In genomic region chrX:153944800-153945150, GRCh38 we compare ENCODE assay signal across 9 cellular contexts. TPM values are rescaled to one million over a fixed set of nuclear protein-coding genes. Genes with fewer than 3 reads are reported as not detected.
DNase-seq lines count a peak whose midpoint lies in the region; ATAC-seq and TF ChIP-seq lines count a peak whose summit lies in the region.
"Had no signal": no experiment of that assay in that cellular context is flagged by ENCODE, and none has a peak within 500 bp of the region (broad histone marks: within the 10 kb centered on the region; RNA-seq: fewer than 3 reads in every experiment).

No MANE protein-coding gene starts in this region.

- intact Hi-C loops in Right ventricle myocardium inferior (cut with DNase I) (no loop called here), cardiac septum (cut with DNase I) (no loop called here)

- H3K9ac ChIP-seq in SK-N-SH (no peak overlapping the region), Karpas-422 (ENCODE audit: low read length) (no peak overlapping the region)

- no peak for TF ChIP-seq EP300 in SK-N-SH (IDR thresholded peaks at IDR 0.05; ENCODE audit: borderline replicate concordance in 1 of 2, low read depth in 1 of 2, low read length in 1 of 2)

- TF ChIP-seq RAD21 in SK-N-SH (IDR thresholded peaks at IDR 0.05; ENCODE audit: low read length): no peak

- peak overlapping the region; percentile 47 for H3K4me3 ChIP-seq in mononuclear cell (ENCODE audit: low read length)
- H3K4me3 ChIP-seq in SK-N-SH (ENCODE audit: low read depth in 2 of 2, low read length in 1 of 2): no peak overlapping the region
- H3K4me3 ChIP-seq in Karpas-422 (ENCODE audit: low read length): no peak overlapping the region

- ATAC-seq in Right ventricle myocardium inferior (peak; percentile 15), GM18511 (IDR thresholded peaks at IDR 0.05; ENCODE audit: unreplicated experiment) (no peak)

- CTCF ChIA-PET in SK-N-SH (lab: Yijun Ruan, JAX): interaction anchor here (1.1 to 11.8 kb wide), 5 partner anchors 8 to 181 kb away, joined by 3 to 271 read pairs (median 134); partner anchors contain the start of genes ARHGAP4, HCFC1, NAA10 and PLXNB3

- DNase-seq in Right ventricle myocardium inferior (ENCODE audit: missing footprints) (no peak), cardiac septum (ENCODE audit: low spot score) (no peak), caudate nucleus (lab: John Stamatoyannopoulos, UW) (no peak), SK-N-SH (no peak), pons (ENCODE audit: low spot score) (no peak), Karpas-422 (no peak)

- H3K4me2 ChIP-seq in SK-N-SH (no peak overlapping the region), Karpas-422 (ENCODE audit: low read depth, low read length, poor library complexity, severe bottlenecking) (no peak overlapping the region)

- no peak for TF ChIP-seq CTCF in SK-N-SH (IDR thresholded peaks at IDR 0.05)

- H3K4me1 ChIP-seq in mononuclear cell (ENCODE audit: insufficient read depth, low read length) (peaks cover 37% of the 10 kb centered on the region), SK-N-SH (ENCODE audit: control insufficient read depth in 1 of 2, insufficient read depth in 2 of 2, low read depth in 1 of 2, low read length in 1 of 2) (peaks cover 0 to 2% of the 10 kb centered on the region in 2 experiments; a peak in 1 of 4 replicates), Karpas-422 (ENCODE audit: low read length) (no peaks in the 10 kb centered on the region)

- no peaks in the 10 kb centered on the region for H3K27me3 ChIP-seq in mononuclear cell (ENCODE audit: insufficient read depth, low read length)
- no peaks in the 10 kb centered on the region for H3K27me3 ChIP-seq in SK-N-SH (ENCODE audit: insufficient read depth)
- H3K27me3 ChIP-seq in Karpas-422 (ENCODE audit: low read length): no peaks in the 10 kb centered on the region

- H4K20me1 ChIP-seq in SK-N-SH (ENCODE audit: insufficient read depth) (0 out of 2 replicates have a peak, but pooled peaks cover 9% of the 10 kb centered on the region), Karpas-422 (ENCODE audit: insufficient read depth, low read depth, low read length) (no peaks in the 10 kb centered on the region)

- POLR2A ChIA-PET in SK-N-SH (lab: Yijun Ruan, JAX): interaction anchor here (1.2 kb wide), 1 partner anchor 18 kb away, joined by 9 read pairs; no protein-coding TSS in a partner anchor

- H3K79me2 ChIP-seq in SK-N-SH (ENCODE audit: insufficient read depth): no peaks in the 10 kb centered on the region
- no peaks in the 10 kb centered on the region for H3K79me2 ChIP-seq in Karpas-422 (ENCODE audit: low read length)

- no peaks in the 10 kb centered on the region for H3K9me2 ChIP-seq in SK-N-SH
- H3K9me2 ChIP-seq in Karpas-422 (replicated peaks; ENCODE audit: insufficient read depth, low read length): no peaks in the 10 kb centered on the region

- H3K36me3 ChIP-seq in SK-N-SH (replicated peaks in 1 of 2; ENCODE audit: control insufficient read depth in 1 of 2, insufficient read depth in 2 of 2, low read length in 1 of 2) (peaks cover 0 to 24% of the 10 kb centered on the region in 2 experiments), Karpas-422 (ENCODE audit: insufficient read depth, low read length) (no peaks in the 10 kb centered on the region)

- peaks cover 19% of the 10 kb centered on the region for H3F3A ChIP-seq in SK-N-SH (replicated peaks; ENCODE audit: insufficient read depth)

- H2AFZ ChIP-seq in SK-N-SH (ENCODE audit: low read depth) (no peak overlapping the region), Karpas-422 (ENCODE audit: low read length) (no peak overlapping the region)

- WGBS in SK-N-SH (ENCODE audit: low lambda C conversion rate): 75% methylated on average over 5 of the region's 6 CpGs

- H3K9me3 ChIP-seq in mononuclear cell (ENCODE audit: low read depth, low read length): no peaks in the 10 kb centered on the region
- H3K9me3 ChIP-seq in SK-N-SH: no peaks in the 10 kb centered on the region
- no peaks in the 10 kb centered on the region for H3K9me3 ChIP-seq in Karpas-422 (ENCODE audit: low read length)

- H3K27ac ChIP-seq in caudate nucleus (ENCODE audit: low read depth, low read length) (peak overlapping the region; percentile 58), SK-N-SH (ENCODE audit: low read depth in 2 of 2, low read length in 1 of 2) (no peak overlapping the region), Karpas-422 (ENCODE audit: low read length) (no peak overlapping the region)
- H3K27ac ChIP-seq: RWPE1 had no signal

TF ChIP-seq in SK-N-SH, 30 proteins besides CTCF, POLR2A, EP300 and RAD21:
- TF ChIP-seq FOSL2 (IDR thresholded peaks at IDR 0.05; ENCODE audit: borderline replicate concordance, low read depth): no peak
- TF ChIP-seq, protein P1, sequence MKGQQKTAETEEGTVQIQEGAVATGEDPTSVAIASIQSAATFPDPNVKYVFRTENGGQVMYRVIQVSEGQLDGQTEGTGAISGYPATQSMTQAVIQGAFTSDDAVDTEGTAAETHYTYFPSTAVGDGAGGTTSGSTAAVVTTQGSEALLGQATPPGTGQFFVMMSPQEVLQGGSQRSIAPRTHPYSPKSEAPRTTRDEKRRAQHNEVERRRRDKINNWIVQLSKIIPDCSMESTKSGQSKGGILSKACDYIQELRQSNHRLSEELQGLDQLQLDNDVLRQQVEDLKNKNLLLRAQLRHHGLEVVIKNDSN (IDR thresholded peaks at IDR 0.05; ENCODE audit: borderline replicate concordance, low read depth): no peak
- no peak for TF ChIP-seq SIN3A (IDR thresholded peaks at IDR 0.05; ENCODE audit: borderline replicate concordance, low read depth, low read length)
- TF ChIP-seq POLR2AphosphoS5 (IDR thresholded peaks at IDR 0.05; ENCODE audit: low read depth, low read length): no peak
- no peak for TF ChIP-seq TEAD4 (IDR thresholded peaks at IDR 0.05; ENCODE audit: borderline replicate concordance, insufficient read depth)
- TF ChIP-seq SMC3 (IDR thresholded peaks at IDR 0.05; ENCODE audit: low read depth, low read length): no peak
- TF ChIP-seq, protein P2, sequence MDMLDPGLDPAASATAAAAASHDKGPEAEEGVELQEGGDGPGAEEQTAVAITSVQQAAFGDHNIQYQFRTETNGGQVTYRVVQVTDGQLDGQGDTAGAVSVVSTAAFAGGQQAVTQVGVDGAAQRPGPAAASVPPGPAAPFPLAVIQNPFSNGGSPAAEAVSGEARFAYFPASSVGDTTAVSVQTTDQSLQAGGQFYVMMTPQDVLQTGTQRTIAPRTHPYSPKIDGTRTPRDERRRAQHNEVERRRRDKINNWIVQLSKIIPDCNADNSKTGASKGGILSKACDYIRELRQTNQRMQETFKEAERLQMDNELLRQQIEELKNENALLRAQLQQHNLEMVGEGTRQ (IDR thresholded peaks at IDR 0.05; ENCODE audit: borderline replicate concordance, low read depth, low read length): no peak
- TF ChIP-seq, protein P3, sequence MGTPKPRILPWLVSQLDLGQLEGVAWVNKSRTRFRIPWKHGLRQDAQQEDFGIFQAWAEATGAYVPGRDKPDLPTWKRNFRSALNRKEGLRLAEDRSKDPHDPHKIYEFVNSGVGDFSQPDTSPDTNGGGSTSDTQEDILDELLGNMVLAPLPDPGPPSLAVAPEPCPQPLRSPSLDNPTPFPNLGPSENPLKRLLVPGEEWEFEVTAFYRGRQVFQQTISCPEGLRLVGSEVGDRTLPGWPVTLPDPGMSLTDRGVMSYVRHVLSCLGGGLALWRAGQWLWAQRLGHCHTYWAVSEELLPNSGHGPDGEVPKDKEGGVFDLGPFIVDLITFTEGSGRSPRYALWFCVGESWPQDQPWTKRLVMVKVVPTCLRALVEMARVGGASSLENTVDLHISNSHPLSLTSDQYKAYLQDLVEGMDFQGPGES (IDR thresholded peaks at IDR 0.05; ENCODE audit: low read depth, low read length): no peak

RNA-seq across cellular contexts. Expression of gene RENBP, which starts 0.3 kb away (rescaled TPM):
- total RNA-seq in Right ventricle myocardium inferior: 8.8 TPM
- total RNA-seq in cardiac septum: 8.6 TPM
- 11.1 TPM for total RNA-seq in mononuclear cell
- polyA plus RNA-seq in SK-N-SH (2012; rRNA removed): 0.90 and 1.0 TPM in 2 replicates
- polyA plus RNA-seq in SK-N-SH (2012; cell fraction: cytosol; rRNA removed): 0.45 and 0.56 TPM in 2 replicates
- 3.0 and 3.2 TPM in 2 replicates for polyA plus RNA-seq in SK-N-SH (2012; cell fraction: nucleus; rRNA removed)
- total RNA-seq in Karpas-422 (2014; rRNA removed; shearing (Covaris generic); ENCODE audit: low replicate concordance): 0.22 and 0.26 TPM in 2 replicates

RNA-seq across cellular contexts. Expression of gene NAA10, which starts 9.9 kb away (rescaled TPM):
- total RNA-seq in Right ventricle myocardium inferior (80.6 TPM), cardiac septum (87.2 TPM), mononuclear cell (22.0 TPM)
- polyA plus RNA-seq in SK-N-SH (2012; rRNA removed): 192 and 229 TPM in 2 replicates
- polyA plus RNA-seq in SK-N-SH (2012; cell fraction: cytosol; rRNA removed): 193 and 253 TPM in 2 replicates
- polyA plus RNA-seq in SK-N-SH (2012; cell fraction: nucleus; rRNA removed): 502 and 579 TPM in 2 replicates
- total RNA-seq in Karpas-422 (2014; rRNA removed; shearing (Covaris generic); ENCODE audit: low replicate concordance): 103 and 144 TPM in 2 replicates

RNA-seq across cellular contexts. Expression of gene ARHGAP4, which starts 18.7 kb away (rescaled TPM):
- total RNA-seq in Right ventricle myocardium inferior: 9.7 TPM
- total RNA-seq in cardiac septum: 22.9 TPM
- total RNA-seq in mononuclear cell: 199 TPM
- 1.6 and 2.2 TPM in 2 replicates for polyA plus RNA-seq in SK-N-SH (2012; rRNA removed)
- 0.45 and 0.94 TPM in 2 replicates for polyA plus RNA-seq in SK-N-SH (2012; cell fraction: cytosol; rRNA removed)
- polyA plus RNA-seq in SK-N-SH (2012; cell fraction: nucleus; rRNA removed): 15.6 and 25.4 TPM in 2 replicates
- 104 and 218 TPM in 2 replicates for total RNA-seq in Karpas-422 (2014; rRNA removed; shearing (Covaris generic); ENCODE audit: low replicate concordance)

RNA-seq across cellular contexts. Expression of gene HCFC1, which starts 26.8 kb away (rescaled TPM):
- 25.4 TPM for total RNA-seq in Right ventricle myocardium inferior
- 39.5 TPM for total RNA-seq in cardiac septum
- 26.4 TPM for total RNA-seq in mononuclear cell
- 4.7 and 9.5 TPM in 2 replicates for polyA plus RNA-seq in SK-N-SH (2012; rRNA removed)
- 5.9 and 8.1 TPM in 2 replicates for polyA plus RNA-seq in SK-N-SH (2012; cell fraction: cytosol; rRNA removed)
- 27.0 and 39.1 TPM in 2 replicates for polyA plus RNA-seq in SK-N-SH (2012; cell fraction: nucleus; rRNA removed)
- 16.8 and 29.4 TPM in 2 replicates for total RNA-seq in Karpas-422 (2014; rRNA removed; shearing (Covaris generic); ENCODE audit: low replicate concordance)

RNA-seq across cellular contexts. Expression of gene TMEM187, which starts 27.8 kb away (rescaled TPM):
- total RNA-seq in Right ventricle myocardium inferior (6.9 TPM), cardiac septum (10.6 TPM), mononuclear cell (1.8 TPM)
- polyA plus RNA-seq in SK-N-SH (2012; rRNA removed): 9.4 and 10.9 TPM in 2 replicates
- 4.6 and 6.8 TPM in 2 replicates for polyA plus RNA-seq in SK-N-SH (2012; cell fraction: cytosol; rRNA removed)
- polyA plus RNA-seq in SK-N-SH (2012; cell fraction: nucleus; rRNA removed): 7.8 and 9.4 TPM in 2 replicates
- 1.5 and 3.9 TPM in 2 replicates for total RNA-seq in Karpas-422 (2014; rRNA removed; shearing (Covaris generic); ENCODE audit: low replicate concordance)
